ENCODE assay signal across 2 cellular contexts in genomic region chr2:25009954-25010353, GRCh38.
TF ChIP-seq lines count a peak whose summit lies in the region.

No MANE protein-coding gene starts in this region.

TF ChIP-seq in HEK293T, 16 proteins besides CTCF, POLR2A, EP300 and RAD21:
- TF ChIP-seq PKNOX1 (IDR thresholded peaks at IDR 0.05) (peak; percentile 77), SUZ12 (IDR thresholded peaks at IDR 0.05) (no peak)

TF ChIP-seq in K562, 482 proteins besides CTCF, POLR2A, EP300 and RAD21:
- TF ChIP-seq MYC (IDR thresholded peaks at IDR 0.05; ENCODE audit: low read depth, low read length) = no peak
- TF ChIP-seq MYC (CRISPR knock-in tag; IDR thresholded peaks at IDR 0.05; ENCODE audit: borderline replicate concordance, low read depth) = no peak
- TF ChIP-seq JUND (IDR thresholded peaks at IDR 0.05; ENCODE audit: borderline replicate concordance, low read depth, low read length) = 0 out of 2 replicates have a peak, but pooled peaks have one; percentile 5
- TF ChIP-seq JUND (tag; IDR thresholded peaks at IDR 0.05; ENCODE audit: borderline replicate concordance, low read depth, low read length) = no peak
- TF ChIP-seq RBBP5 (IDR thresholded peaks at IDR 0.05; ENCODE audit: borderline replicate concordance, insufficient read depth, low read length, poor library complexity, severe bottlenecking) = no peak
- TF ChIP-seq POLR3G (IDR thresholded peaks at IDR 0.05; ENCODE audit: extremely low read depth, insufficient read length, insufficient replicate concordance) = no peak
- TF ChIP-seq BMI1 (IDR thresholded peaks at IDR 0.05; ENCODE audit: low read length) = no peak
- TF ChIP-seq ZNF609 (CRISPR knock-in tag; IDR thresholded peaks at IDR 0.05; ENCODE audit: borderline replicate concordance) = no peak
- no peak for TF ChIP-seq ZNF766 (CRISPR knock-in tag; conservative IDR thresholded peaks at IDR 0.05)
- no peak for TF ChIP-seq MTA1 (IDR thresholded peaks at IDR 0.05; ENCODE audit: borderline replicate concordance)
- no peak for TF ChIP-seq PRMT5 (CRISPR knock-in tag; IDR thresholded peaks at IDR 0.05)
- peak; percentile 61 for TF ChIP-seq PKNOX1 (IDR thresholded peaks at IDR 0.05)
- no peak for TF ChIP-seq MCM7 (IDR thresholded peaks at IDR 0.05)
- TF ChIP-seq MED1 (CRISPR knock-in tag; IDR thresholded peaks at IDR 0.05; ENCODE audit: borderline replicate concordance) = no peak
- no peak for TF ChIP-seq ZC3H11A (IDR thresholded peaks at IDR 0.05; ENCODE audit: low read depth, low read length)
- no peak for TF ChIP-seq HNRNPL (IDR thresholded peaks at IDR 0.05; ENCODE audit: low read depth, low read length)
- no peak for TF ChIP-seq SMARCA5 (IDR thresholded peaks at IDR 0.05)
- no peak for TF ChIP-seq ZBTB8A (IDR thresholded peaks at IDR 0.05; ENCODE audit: partially characterized antibody)
- no peak for TF ChIP-seq CHD1 (IDR thresholded peaks at IDR 0.05; ENCODE audit: low read length)
- TF ChIP-seq STAG1 (CRISPR knock-in tag; IDR thresholded peaks at IDR 0.05; ENCODE audit: borderline replicate concordance) = no peak
- TF ChIP-seq SPI1 (IDR thresholded peaks at IDR 0.05; ENCODE audit: borderline replicate concordance, low read depth, low read length) = peak; percentile 48; the same call in 1 of the 2 replicates
- no peak for TF ChIP-seq ESRRB (CRISPR knock-in tag; IDR thresholded peaks at IDR 0.05; ENCODE audit: borderline replicate concordance)
- TF ChIP-seq, protein P1, sequence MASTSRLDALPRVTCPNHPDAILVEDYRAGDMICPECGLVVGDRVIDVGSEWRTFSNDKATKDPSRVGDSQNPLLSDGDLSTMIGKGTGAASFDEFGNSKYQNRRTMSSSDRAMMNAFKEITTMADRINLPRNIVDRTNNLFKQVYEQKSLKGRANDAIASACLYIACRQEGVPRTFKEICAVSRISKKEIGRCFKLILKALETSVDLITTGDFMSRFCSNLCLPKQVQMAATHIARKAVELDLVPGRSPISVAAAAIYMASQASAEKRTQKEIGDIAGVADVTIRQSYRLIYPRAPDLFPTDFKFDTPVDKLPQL (IDR thresholded peaks at IDR 0.05; ENCODE audit: extremely low read depth, insufficient read length) = no peak
- TF ChIP-seq ZFP36 (IDR thresholded peaks at IDR 0.05; ENCODE audit: low read depth, low read length, partially characterized antibody) = no peak
- TF ChIP-seq FOXA3 (CRISPR knock-in tag; conservative IDR thresholded peaks at IDR 0.05 in 1 of 2, IDR thresholded peaks at IDR 0.05 in 1 of 2) = peak in 1 of 2 experiments; percentile 34; a peak in 1 of 4 replicates
- peak; percentile 87 for TF ChIP-seq MEIS2 (IDR thresholded peaks at IDR 0.05; ENCODE audit: partially characterized antibody)
- TF ChIP-seq, protein P2, sequence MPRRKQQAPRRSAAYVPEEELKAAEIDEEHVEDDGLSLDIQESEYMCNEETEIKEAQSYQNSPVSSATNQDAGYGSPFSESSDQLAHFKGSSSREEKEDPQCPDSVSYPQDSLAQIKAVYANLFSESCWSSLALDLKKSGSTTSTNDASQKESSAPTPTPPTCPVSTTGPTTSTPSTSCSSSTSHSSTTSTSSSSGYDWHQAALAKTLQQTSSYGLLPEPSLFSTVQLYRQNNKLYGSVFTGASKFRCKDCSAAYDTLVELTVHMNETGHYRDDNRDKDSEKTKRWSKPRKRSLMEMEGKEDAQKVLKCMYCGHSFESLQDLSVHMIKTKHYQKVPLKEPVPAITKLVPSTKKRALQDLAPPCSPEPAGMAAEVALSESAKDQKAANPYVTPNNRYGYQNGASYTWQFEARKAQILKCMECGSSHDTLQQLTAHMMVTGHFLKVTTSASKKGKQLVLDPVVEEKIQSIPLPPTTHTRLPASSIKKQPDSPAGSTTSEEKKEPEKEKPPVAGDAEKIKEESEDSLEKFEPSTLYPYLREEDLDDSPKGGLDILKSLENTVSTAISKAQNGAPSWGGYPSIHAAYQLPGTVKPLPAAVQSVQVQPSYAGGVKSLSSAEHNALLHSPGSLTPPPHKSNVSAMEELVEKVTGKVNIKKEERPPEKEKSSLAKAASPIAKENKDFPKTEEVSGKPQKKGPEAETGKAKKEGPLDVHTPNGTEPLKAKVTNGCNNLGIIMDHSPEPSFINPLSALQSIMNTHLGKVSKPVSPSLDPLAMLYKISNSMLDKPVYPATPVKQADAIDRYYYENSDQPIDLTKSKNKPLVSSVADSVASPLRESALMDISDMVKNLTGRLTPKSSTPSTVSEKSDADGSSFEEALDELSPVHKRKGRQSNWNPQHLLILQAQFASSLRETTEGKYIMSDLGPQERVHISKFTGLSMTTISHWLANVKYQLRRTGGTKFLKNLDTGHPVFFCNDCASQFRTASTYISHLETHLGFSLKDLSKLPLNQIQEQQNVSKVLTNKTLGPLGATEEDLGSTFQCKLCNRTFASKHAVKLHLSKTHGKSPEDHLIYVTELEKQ (CRISPR knock-in tag; IDR thresholded peaks at IDR 0.05) = no peak
- TF ChIP-seq SMC3 (conservative IDR thresholded peaks at IDR 0.05; ENCODE audit: insufficient read depth, low read depth, low read length) = no peak
- TF ChIP-seq FOXM1 (IDR thresholded peaks at IDR 0.05; ENCODE audit: low read depth) = no peak
- TF ChIP-seq FOXM1 (CRISPR knock-in tag; IDR thresholded peaks at IDR 0.05; ENCODE audit: low read depth) = no peak
- TF ChIP-seq NR2C1 (IDR thresholded peaks at IDR 0.05) = no peak
- no peak for TF ChIP-seq NR2C1 (tag; IDR thresholded peaks at IDR 0.05)
- TF ChIP-seq, protein P3, sequence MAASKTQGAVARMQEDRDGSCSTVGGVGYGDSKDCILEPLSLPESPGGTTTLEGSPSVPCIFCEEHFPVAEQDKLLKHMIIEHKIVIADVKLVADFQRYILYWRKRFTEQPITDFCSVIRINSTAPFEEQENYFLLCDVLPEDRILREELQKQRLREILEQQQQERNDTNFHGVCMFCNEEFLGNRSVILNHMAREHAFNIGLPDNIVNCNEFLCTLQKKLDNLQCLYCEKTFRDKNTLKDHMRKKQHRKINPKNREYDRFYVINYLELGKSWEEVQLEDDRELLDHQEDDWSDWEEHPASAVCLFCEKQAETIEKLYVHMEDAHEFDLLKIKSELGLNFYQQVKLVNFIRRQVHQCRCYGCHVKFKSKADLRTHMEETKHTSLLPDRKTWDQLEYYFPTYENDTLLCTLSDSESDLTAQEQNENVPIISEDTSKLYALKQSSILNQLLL (CRISPR knock-in tag; IDR thresholded peaks at IDR 0.05; ENCODE audit: borderline replicate concordance) = no peak
- peak; percentile 23; the same call in 1 of the 2 replicates for TF ChIP-seq FOSL1 (tag; conservative IDR thresholded peaks at IDR 0.05)
- no peak for TF ChIP-seq PBX2 (CRISPR knock-in tag; IDR thresholded peaks at IDR 0.05; ENCODE audit: low read depth)
- peak; percentile 62; the same call in 1 of the 2 replicates for TF ChIP-seq PBX2 (tag; conservative IDR thresholded peaks at IDR 0.05; ENCODE audit: low read depth)
- TF ChIP-seq, protein P4, sequence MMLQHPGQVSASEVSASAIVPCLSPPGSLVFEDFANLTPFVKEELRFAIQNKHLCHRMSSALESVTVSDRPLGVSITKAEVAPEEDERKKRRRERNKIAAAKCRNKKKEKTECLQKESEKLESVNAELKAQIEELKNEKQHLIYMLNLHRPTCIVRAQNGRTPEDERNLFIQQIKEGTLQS (IDR thresholded peaks at IDR 0.05) = peak; percentile 36; the same call in 1 of the 2 replicates
- TF ChIP-seq, protein P4 (CRISPR knock-in tag; conservative IDR thresholded peaks at IDR 0.05) = no peak
